1 cellular context compared by ENCODE assay signal in the genomic region with DNA sequence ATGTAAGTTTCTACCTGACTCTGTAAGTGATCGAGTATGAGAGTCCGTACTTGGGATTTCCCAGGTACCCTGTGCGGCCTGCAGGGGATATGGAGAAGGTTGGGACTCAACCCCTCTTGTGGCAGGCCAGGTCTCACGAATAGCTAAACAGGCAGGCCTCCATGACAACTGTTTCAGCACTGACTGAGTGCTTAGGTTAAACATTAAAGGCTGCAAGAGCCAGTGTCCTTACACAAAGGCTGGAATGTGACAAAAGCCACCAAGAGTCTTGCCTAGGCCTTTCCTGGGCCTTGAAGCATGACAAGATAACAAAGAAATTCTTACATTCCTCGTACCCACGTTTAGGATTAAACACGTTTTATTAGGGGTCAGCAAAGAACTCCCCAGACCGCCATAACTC.
TF ChIP-seq lines count a peak whose summit lies in the region.

No MANE protein-coding gene starts in this region.

TF ChIP-seq in HepG2, 621 proteins besides CTCF, POLR2A, EP300 and RAD21 (continued from another document and continues in another):
- TF ChIP-seq, protein P1, sequence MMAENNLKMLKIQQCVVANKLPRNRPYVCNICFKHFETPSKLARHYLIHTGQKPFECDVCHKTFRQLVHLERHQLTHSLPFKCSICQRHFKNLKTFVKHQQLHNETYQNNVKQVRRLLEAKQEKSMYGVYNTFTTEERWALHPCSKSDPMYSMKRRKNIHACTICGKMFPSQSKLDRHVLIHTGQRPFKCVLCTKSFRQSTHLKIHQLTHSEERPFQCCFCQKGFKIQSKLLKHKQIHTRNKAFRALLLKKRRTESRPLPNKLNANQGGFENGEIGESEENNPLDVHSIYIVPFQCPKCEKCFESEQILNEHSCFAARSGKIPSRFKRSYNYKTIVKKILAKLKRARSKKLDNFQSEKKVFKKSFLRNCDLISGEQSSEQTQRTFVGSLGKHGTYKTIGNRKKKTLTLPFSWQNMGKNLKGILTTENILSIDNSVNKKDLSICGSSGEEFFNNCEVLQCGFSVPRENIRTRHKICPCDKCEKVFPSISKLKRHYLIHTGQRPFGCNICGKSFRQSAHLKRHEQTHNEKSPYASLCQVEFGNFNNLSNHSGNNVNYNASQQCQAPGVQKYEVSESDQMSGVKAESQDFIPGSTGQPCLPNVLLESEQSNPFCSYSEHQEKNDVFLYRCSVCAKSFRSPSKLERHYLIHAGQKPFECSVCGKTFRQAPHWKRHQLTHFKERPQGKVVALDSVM (CRISPR knock-in tag; IDR thresholded peaks at IDR 0.05), result peak; percentile 22; the same call in 1 of the 2 replicates
- TF ChIP-seq JUN (CRISPR knock-in tag; IDR thresholded peaks at IDR 0.05) (no peak), NFIC (IDR thresholded peaks at IDR 0.05; ENCODE audit: low read length) (no peak), SOX13 (IDR thresholded peaks at IDR 0.05) (no peak), SOX13 (CRISPR knock-in tag; conservative IDR thresholded peaks at IDR 0.05 in 1 of 2, IDR thresholded peaks at IDR 0.05 in 1 of 2) (peak in 1 of 2 experiments; percentile 69; a peak in 2 of 4 replicates), ZNF878 (CRISPR knock-in tag; IDR thresholded peaks at IDR 0.05) (0 out of 2 replicates have a peak, but pooled peaks have one; percentile 70), TMF1 (CRISPR knock-in tag; IDR thresholded peaks at IDR 0.05; ENCODE audit: low read depth) (no peak), RBM22 (optimal IDR thresholded peaks at IDR 0.05; ENCODE audit: low read length) (no peak), ZFP41 (CRISPR knock-in tag; IDR thresholded peaks at IDR 0.05; ENCODE audit: borderline replicate concordance) (no peak), DBP (CRISPR knock-in tag; IDR thresholded peaks at IDR 0.05; ENCODE audit: not compliant biosample characterization) (no peak), NAIF1 (CRISPR knock-in tag; IDR thresholded peaks at IDR 0.05; ENCODE audit: borderline replicate concordance) (no peak), ZNF546 (CRISPR knock-in tag; conservative IDR thresholded peaks at IDR 0.05) (no peak), HNRNPL (IDR thresholded peaks at IDR 0.05; ENCODE audit: low read depth, low read length) (no peak), ZNF326 (CRISPR knock-in tag; IDR thresholded peaks at IDR 0.05; ENCODE audit: borderline replicate concordance) (no peak), ZNF614 (CRISPR knock-in tag; IDR thresholded peaks at IDR 0.05; ENCODE audit: borderline replicate concordance) (peak; percentile 68; the same call in 1 of the 2 replicates), FOXP4 (CRISPR knock-in tag; IDR thresholded peaks at IDR 0.05) (no peak), ZNF484 (CRISPR knock-in tag; IDR thresholded peaks at IDR 0.05; ENCODE audit: borderline replicate concordance, low read depth) (no peak), ZFY (CRISPR knock-in tag; IDR thresholded peaks at IDR 0.05) (peak; percentile 87), ZFP1 (CRISPR knock-in tag; IDR thresholded peaks at IDR 0.05) (peak; percentile 21; the same call in 1 of the 2 replicates), PPARG (CRISPR knock-in tag; conservative IDR thresholded peaks at IDR 0.05) (0 out of 2 replicates have a peak, but pooled peaks have one; percentile 10), ZNF652 (CRISPR knock-in tag; IDR thresholded peaks at IDR 0.05; ENCODE audit: borderline replicate concordance, low read depth) (no peak), HCFC1 (IDR thresholded peaks at IDR 0.05; ENCODE audit: low read depth, low read length) (no peak), FOXA1 (IDR thresholded peaks at IDR 0.05) (no peak), FOXA1 (CRISPR knock-in tag; IDR thresholded peaks at IDR 0.05) (no peak), ZNF574 (CRISPR knock-in tag; IDR thresholded peaks at IDR 0.05) (peak; percentile 31; the same call in 1 of the 2 replicates), SCMH1 (CRISPR knock-in tag; IDR thresholded peaks at IDR 0.05; ENCODE audit: borderline replicate concordance) (no peak), FOXO1 (CRISPR knock-in tag; IDR thresholded peaks at IDR 0.05) (no peak), ZNF33B (CRISPR knock-in tag; IDR thresholded peaks at IDR 0.05) (no peak), ZIK1 (CRISPR knock-in tag; IDR thresholded peaks at IDR 0.05; ENCODE audit: borderline replicate concordance, low read depth) (0 out of 2 replicates have a peak, but pooled peaks have one; percentile 6), FOXK1 (CRISPR knock-in tag; IDR thresholded peaks at IDR 0.05; ENCODE audit: borderline replicate concordance, low read depth) (no peak), ZNF460 (CRISPR knock-in tag; IDR thresholded peaks at IDR 0.05; ENCODE audit: borderline replicate concordance) (no peak), CHD4 (IDR thresholded peaks at IDR 0.05; ENCODE audit: borderline replicate concordance, low read length) (no peak), NR2C2 (CRISPR knock-in tag; IDR thresholded peaks at IDR 0.05; ENCODE audit: borderline replicate concordance) (no peak), ZFX (CRISPR knock-in tag; IDR thresholded peaks at IDR 0.05; ENCODE audit: low read depth) (peak; percentile 90), ZNF563 (CRISPR knock-in tag; IDR thresholded peaks at IDR 0.05) (no peak), ZNF260 (CRISPR knock-in tag; IDR thresholded peaks at IDR 0.05; ENCODE audit: borderline replicate concordance, low read depth) (no peak)
- TF ChIP-seq, protein P2, sequence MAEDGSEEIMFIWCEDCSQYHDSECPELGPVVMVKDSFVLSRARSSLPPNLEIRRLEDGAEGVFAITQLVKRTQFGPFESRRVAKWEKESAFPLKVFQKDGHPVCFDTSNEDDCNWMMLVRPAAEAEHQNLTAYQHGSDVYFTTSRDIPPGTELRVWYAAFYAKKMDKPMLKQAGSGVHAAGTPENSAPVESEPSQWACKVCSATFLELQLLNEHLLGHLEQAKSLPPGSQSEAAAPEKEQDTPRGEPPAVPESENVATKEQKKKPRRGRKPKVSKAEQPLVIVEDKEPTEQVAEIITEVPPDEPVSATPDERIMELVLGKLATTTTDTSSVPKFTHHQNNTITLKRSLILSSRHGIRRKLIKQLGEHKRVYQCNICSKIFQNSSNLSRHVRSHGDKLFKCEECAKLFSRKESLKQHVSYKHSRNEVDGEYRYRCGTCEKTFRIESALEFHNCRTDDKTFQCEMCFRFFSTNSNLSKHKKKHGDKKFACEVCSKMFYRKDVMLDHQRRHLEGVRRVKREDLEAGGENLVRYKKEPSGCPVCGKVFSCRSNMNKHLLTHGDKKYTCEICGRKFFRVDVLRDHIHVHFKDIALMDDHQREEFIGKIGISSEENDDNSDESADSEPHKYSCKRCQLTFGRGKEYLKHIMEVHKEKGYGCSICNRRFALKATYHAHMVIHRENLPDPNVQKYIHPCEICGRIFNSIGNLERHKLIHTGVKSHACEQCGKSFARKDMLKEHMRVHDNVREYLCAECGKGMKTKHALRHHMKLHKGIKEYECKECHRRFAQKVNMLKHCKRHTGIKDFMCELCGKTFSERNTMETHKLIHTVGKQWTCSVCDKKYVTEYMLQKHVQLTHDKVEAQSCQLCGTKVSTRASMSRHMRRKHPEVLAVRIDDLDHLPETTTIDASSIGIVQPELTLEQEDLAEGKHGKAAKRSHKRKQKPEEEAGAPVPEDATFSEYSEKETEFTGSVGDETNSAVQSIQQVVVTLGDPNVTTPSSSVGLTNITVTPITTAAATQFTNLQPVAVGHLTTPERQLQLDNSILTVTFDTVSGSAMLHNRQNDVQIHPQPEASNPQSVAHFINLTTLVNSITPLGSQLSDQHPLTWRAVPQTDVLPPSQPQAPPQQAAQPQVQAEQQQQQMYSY (CRISPR knock-in tag; IDR thresholded peaks at IDR 0.05), result no peak
- TF ChIP-seq, protein P3, sequence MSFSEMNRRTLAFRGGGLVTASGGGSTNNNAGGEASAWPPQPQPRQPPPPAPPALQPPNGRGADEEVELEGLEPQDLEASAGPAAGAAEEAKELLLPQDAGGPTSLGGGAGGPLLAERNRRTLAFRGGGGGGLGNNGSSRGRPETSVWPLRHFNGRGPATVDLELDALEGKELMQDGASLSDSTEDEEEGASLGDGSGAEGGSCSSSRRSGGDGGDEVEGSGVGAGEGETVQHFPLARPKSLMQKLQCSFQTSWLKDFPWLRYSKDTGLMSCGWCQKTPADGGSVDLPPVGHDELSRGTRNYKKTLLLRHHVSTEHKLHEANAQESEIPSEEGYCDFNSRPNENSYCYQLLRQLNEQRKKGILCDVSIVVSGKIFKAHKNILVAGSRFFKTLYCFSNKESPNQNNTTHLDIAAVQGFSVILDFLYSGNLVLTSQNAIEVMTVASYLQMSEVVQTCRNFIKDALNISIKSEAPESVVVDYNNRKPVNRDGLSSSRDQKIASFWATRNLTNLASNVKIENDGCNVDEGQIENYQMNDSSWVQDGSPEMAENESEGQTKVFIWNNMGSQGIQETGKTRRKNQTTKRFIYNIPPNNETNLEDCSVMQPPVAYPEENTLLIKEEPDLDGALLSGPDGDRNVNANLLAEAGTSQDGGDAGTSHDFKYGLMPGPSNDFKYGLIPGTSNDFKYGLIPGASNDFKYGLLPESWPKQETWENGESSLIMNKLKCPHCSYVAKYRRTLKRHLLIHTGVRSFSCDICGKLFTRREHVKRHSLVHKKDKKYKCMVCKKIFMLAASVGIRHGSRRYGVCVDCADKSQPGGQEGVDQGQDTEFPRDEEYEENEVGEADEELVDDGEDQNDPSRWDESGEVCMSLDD (CRISPR knock-in tag; IDR thresholded peaks at IDR 0.05; ENCODE audit: borderline replicate concordance), result no peak
- TF ChIP-seq, protein P4, sequence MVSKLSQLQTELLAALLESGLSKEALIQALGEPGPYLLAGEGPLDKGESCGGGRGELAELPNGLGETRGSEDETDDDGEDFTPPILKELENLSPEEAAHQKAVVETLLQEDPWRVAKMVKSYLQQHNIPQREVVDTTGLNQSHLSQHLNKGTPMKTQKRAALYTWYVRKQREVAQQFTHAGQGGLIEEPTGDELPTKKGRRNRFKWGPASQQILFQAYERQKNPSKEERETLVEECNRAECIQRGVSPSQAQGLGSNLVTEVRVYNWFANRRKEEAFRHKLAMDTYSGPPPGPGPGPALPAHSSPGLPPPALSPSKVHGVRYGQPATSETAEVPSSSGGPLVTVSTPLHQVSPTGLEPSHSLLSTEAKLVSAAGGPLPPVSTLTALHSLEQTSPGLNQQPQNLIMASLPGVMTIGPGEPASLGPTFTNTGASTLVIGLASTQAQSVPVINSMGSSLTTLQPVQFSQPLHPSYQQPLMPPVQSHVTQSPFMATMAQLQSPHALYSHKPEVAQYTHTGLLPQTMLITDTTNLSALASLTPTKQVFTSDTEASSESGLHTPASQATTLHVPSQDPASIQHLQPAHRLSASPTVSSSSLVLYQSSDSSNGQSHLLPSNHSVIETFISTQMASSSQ (IDR thresholded peaks at IDR 0.05; ENCODE audit: low read depth), result peak; percentile 72
- TF ChIP-seq, protein P4 (CRISPR knock-in tag; IDR thresholded peaks at IDR 0.05; ENCODE audit: borderline replicate concordance), result peak; percentile 81; the same call in 1 of the 2 replicates
